In genomic region chr6:140168365-140168764, GRCh38 we compare ENCODE assay signal across 28 cellular contexts.
"Had no signal": no experiment of that assay in that cellular context is flagged by ENCODE, and none has a peak within 500 bp of the region (broad histone marks: within the 10 kb centered on the region; RNA-seq: fewer than 3 reads in every experiment).

No MANE protein-coding gene starts in this region.

- H2AFZ ChIP-seq: neural progenitor cell, parathyroid adenoma had no signal

- H3K9me3 ChIP-seq: ovary, psoas muscle, sigmoid colon, suprapubic skin, testis, tibial artery, transverse colon, upper lobe of right lung, uterus had no signal

- DNase-seq: naive thymus-derived CD4-positive, alpha-beta T cell; natural killer cell; occipital lobe; ovary; posterior cingulate gyrus; psoas muscle; right cardiac atrium; sigmoid colon; spleen; stimulated activated CD4-positive, alpha-beta T cell treated with anti-CD3 and anti-CD28 coated beads, Interleukin-12 subunit alpha, Interleukin-12 subunit beta, amount 100 ng/mL, for 4 hours; stimulated activated CD4-positive, alpha-beta T cell treated with anti-CD3 and anti-CD28 coated beads, Interleukin-1b, Interleukin-23, amount 100 ng/mL, for 48 hours; stimulated activated CD4-positive, alpha-beta T cell treated with anti-CD3 and anti-CD28 coated beads, Interleukin-4, amount 100 ng/mL, for 1 hour; stimulated activated CD4-positive, alpha-beta T cell treated with anti-CD3 and anti-CD28 coated beads, Interleukin-4, amount 100 ng/mL, for 4 hours; stimulated activated CD8-positive, alpha-beta memory T cell treated with anti-CD3 and anti-CD28 coated beads, Interleukin-4, amount 100 ng/mL, for 48 hours; stimulated activated naive CD4-positive, alpha-beta T cell; stimulated activated naive CD8-positive, alpha-beta T cell treated with anti-CD3 and anti-CD28 coated beads, Interleukin-15, amount 100 ng/mL, for 72 hours; stimulated activated naive CD8-positive, alpha-beta T cell treated with anti-CD3 and anti-CD28 coated beads, Interleukin-15, Interleukin-2, amounts not matched to agents 100 U/mL and 50 U/mL, for 24 hours; substantia nigra; testis; tibial artery; transverse colon; upper lobe of right lung; uterus had no signal

- H3K79me2 ChIP-seq: parathyroid adenoma had no signal

- ATAC-seq: naive thymus-derived CD4-positive, alpha-beta T cell; natural killer cell; psoas muscle; right cardiac atrium; stimulated activated memory B cell treated with anti-CD40 and anti-IgM and Interleukin-4, amounts not matched to agents 10 μg/mL and 1 μg/mL and 100 μg/mL, for 72 hours; stimulated activated naive CD8-positive, alpha-beta T cell treated with anti-CD3 and anti-CD28 coated beads, Interleukin-15, amount 100 ng/mL, for 72 hours; stimulated activated naive CD8-positive, alpha-beta T cell treated with anti-CD3 and anti-CD28 coated beads, Interleukin-15, Interleukin-2, amounts not matched to agents 100 U/mL and 50 U/mL, for 24 hours; upper lobe of right lung had no signal

- H3K4me3 ChIP-seq: neural progenitor cell, ovary, psoas muscle, sigmoid colon, smooth muscle cell, spleen, suprapubic skin, testis, tibial artery, transverse colon, upper lobe of right lung, uterus had no signal

- H3K27ac ChIP-seq: neural progenitor cell, ovary, parathyroid adenoma, psoas muscle, sigmoid colon, spleen, suprapubic skin, testis, tibial artery, transverse colon, upper lobe of right lung, uterus had no signal

- H3K4me2 ChIP-seq: neural progenitor cell, smooth muscle cell had no signal

- H3K27me3 ChIP-seq: neural progenitor cell, ovary, sigmoid colon, spleen, suprapubic skin, testis, tibial artery, transverse colon, upper lobe of right lung, uterus had no signal

- H3K9ac ChIP-seq: neural progenitor cell, parathyroid adenoma had no signal

- H3K4me1 ChIP-seq: neural progenitor cell, parathyroid adenoma, psoas muscle, sigmoid colon, spleen, suprapubic skin, testis, tibial artery, transverse colon, upper lobe of right lung, uterus had no signal

- H3K36me3 ChIP-seq: neural progenitor cell, ovary, sigmoid colon, spleen, suprapubic skin, tibial artery, transverse colon, upper lobe of right lung had no signal
